Comparison of ENCODE assay signal across 21 cellular contexts in the genomic region with DNA sequence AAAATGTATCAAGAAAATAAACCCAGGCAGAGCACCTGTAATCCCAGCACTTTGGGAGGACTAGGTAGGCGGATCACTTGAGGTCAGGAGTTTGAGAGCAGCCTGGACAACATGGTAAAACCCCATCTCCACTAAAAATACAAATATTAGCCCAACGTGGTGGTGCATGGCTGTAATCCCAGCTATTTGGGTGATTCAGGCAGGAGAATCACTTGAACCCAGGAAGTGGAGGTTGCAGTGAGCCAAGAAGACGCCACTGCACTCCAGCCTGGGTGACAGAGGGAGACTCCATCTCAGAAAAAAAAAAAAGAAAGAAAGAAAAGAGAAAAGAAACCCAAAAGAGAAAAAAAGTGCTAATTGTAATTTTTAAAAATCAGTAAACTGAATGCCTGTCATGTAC. TPM values are rescaled to one million over a fixed set of nuclear protein-coding genes. Genes with fewer than 3 reads are reported as not detected.
DNase-seq lines count a peak whose midpoint lies in the region; ATAC-seq, FAIRE-seq and TF ChIP-seq lines count a peak whose summit lies in the region.
"Had no signal": no experiment of that assay in that cellular context is flagged by ENCODE, and none has a peak within 500 bp of the region (broad histone marks: within the 10 kb centered on the region; RNA-seq: fewer than 3 reads in every experiment).

No MANE protein-coding gene starts in this region.

- peak overlapping the region; percentile 58 for H3K4me2 ChIP-seq in A549
- H3K4me2 ChIP-seq in HCT116 (ENCODE audit: low read length) = peak overlapping the region; percentile 54
- H3K4me2 ChIP-seq: BLaER1, smooth muscle cell had no signal

- peak in 1 of 2 experiments; percentile 9 for DNase-seq in A549 (ENCODE audit: low read depth in 1 of 2, low spot score in 1 of 2)
- no peak for DNase-seq in HCT116 (ENCODE audit: low read depth, low spot score)
- DNase-seq in RCC 7860 (ENCODE audit: low spot score) = peak; percentile 58
- peak; percentile 13 for DNase-seq in fibroblast of the aortic adventitia (ENCODE audit: low read depth)
- no peak for DNase-seq in NCI-H2196 treated with DMSO at 0.1 percent for 48 hours (lab: John Stamatoyannopoulos, UW; ENCODE audit: unreplicated experiment)
- DNase-seq in NCI-H526 (lab: John Stamatoyannopoulos, UW) = no peak
- no peak for DNase-seq in NCI-H128 (lab: John Stamatoyannopoulos, UW; ENCODE audit: unreplicated experiment)
- DNase-seq: activated CD4-positive, alpha-beta memory T cell treated with anti-CD3 and anti-CD28 coated beads, Interleukin-2, amount 10 ng/mL, durations not matched to agents 7 days and 5 days; KG1; naive B cell; NCI-H1930; NCI-H345; NCI-H82; nucleus accumbens; SHP77; substantia nigra had no signal

- H3K79me2 ChIP-seq in HCT116 (ENCODE audit: insufficient read depth, low read length) = no peaks in the 10 kb centered on the region

- H3K4me1 ChIP-seq in A549 (peaks cover 22% of the 10 kb centered on the region), HCT116 (ENCODE audit: control insufficient read depth in 1 of 2, insufficient read depth in 2 of 2, low read length in 2 of 2) (peaks cover 6 to 14% of the 10 kb centered on the region in 2 experiments)
- H3K4me1 ChIP-seq: foreskin keratinocyte had no signal

- ATAC-seq in A549 (peak in 1 of 2 experiments; percentile 8; a peak in 2 of 6 replicates), HCT116 (no peak), HG03159 (IDR thresholded peaks at IDR 0.05; ENCODE audit: unreplicated experiment) (no peak)
- ATAC-seq: GM12878 had no signal

- no peak for TF ChIP-seq RAD21 in A549 (conservative IDR thresholded peaks at IDR 0.05 in 1 of 2, IDR thresholded peaks at IDR 0.05 in 1 of 2)
- no peak for TF ChIP-seq RAD21 in HCT116 (IDR thresholded peaks at IDR 0.05; ENCODE audit: low read depth)

- TF ChIP-seq EP300 in A549 (IDR thresholded peaks at IDR 0.05) = no peak

- intact Hi-C loops in HCT116 (cut with micrococcal nuclease) = no loop called here

- TF ChIP-seq CTCF in A549 (IDR thresholded peaks at IDR 0.05) (no peak), HCT116 (IDR thresholded peaks at IDR 0.05 in 2 of 3, conservative IDR thresholded peaks at IDR 0.05 in 1 of 3; ENCODE audit: borderline replicate concordance in 1 of 3, insufficient read depth in 1 of 3, low read depth in 2 of 3, low read length in 2 of 3) (no peak), fibroblast of the aortic adventitia (IDR thresholded peaks at IDR 0.05; ENCODE audit: insufficient read depth, low read length) (no peak)

- H3K36me3 ChIP-seq in HCT116 (ENCODE audit: control insufficient read depth in 1 of 2, insufficient read depth in 2 of 2, low read length in 2 of 2) = no peaks in the 10 kb centered on the region
- H3K36me3 ChIP-seq: BLaER1 had no signal

- 33% methylated on average over 3 of the region's 3 CpGs for WGBS in A549 (ENCODE audit: missing lambda C conversion rate)

- RAD21 ChIA-PET in HCT116 (lab: Charles Lee; ENCODE audit: low non-redundant PET in 1 of 2, low total read pairs in 2 of 2, uncharacterized antibody in 2 of 2, unreplicated experiment in 2 of 2) = no interaction called here

- no peaks in the 10 kb centered on the region for H3K9me2 ChIP-seq in HCT116 (ENCODE audit: insufficient read depth)

- H3K9me3 ChIP-seq in A549 (no peaks in the 10 kb centered on the region), HCT116 (ENCODE audit: control insufficient read depth in 1 of 2, insufficient read depth in 1 of 2, low read depth in 1 of 2, low read length in 2 of 2) (no peaks in the 10 kb centered on the region)

- TF ChIP-seq POLR2A in A549 (IDR thresholded peaks at IDR 0.05; ENCODE audit: low read length) = no peak
- no peak for TF ChIP-seq POLR2A in HCT116 (IDR thresholded peaks at IDR 0.05; ENCODE audit: borderline replicate concordance, extremely low read depth, insufficient read depth, insufficient read length)

- FAIRE-seq in A549 (lab: Jason Lieb, UNC) = no peak
- FAIRE-seq in RCC 7860 (lab: Jason Lieb, UNC) = no peak
- FAIRE-seq: GM12878 had no signal

- H2AFZ ChIP-seq in HCT116 (ENCODE audit: low read depth, low read length, poor library complexity, severe bottlenecking) = peak overlapping the region; percentile 84

- H3K4me3 ChIP-seq in A549 (no peak overlapping the region), HCT116 (replicated peaks in 1 of 2; ENCODE audit: low read depth in 1 of 2, low read length in 2 of 2) (no peak overlapping the region), fibroblast of the aortic adventitia (ENCODE audit: low read depth, low read length) (no peak overlapping the region)
- H3K4me3 ChIP-seq: BLaER1, GM12878, smooth muscle cell had no signal

- H3K27ac ChIP-seq in A549 (peak overlapping the region; percentile 61 to 86), HCT116 (ENCODE audit: low read depth, low read length) (no peak overlapping the region)
- H3K27ac ChIP-seq: BLaER1, foreskin keratinocyte had no signal

- CTCF ChIA-PET in A549 (lab: Yijun Ruan, JAX) = interaction anchor here (0.6 to 1.6 kb wide), 4 partner anchors 23 to 228 kb away, joined by 3 to 7 read pairs (median 5); partner anchors contain the start of gene DDX18
- CTCF ChIA-PET in HCT116 (lab: Charles Lee) = no interaction called here

- 0 out of 2 replicates have a peak, but pooled peaks cover 3% of the 10 kb centered on the region for H3K27me3 ChIP-seq in HCT116 (ENCODE audit: insufficient read depth, low read length)
- H3K27me3 ChIP-seq: BLaER1 had no signal

- BruUV-seq in HCT116 (replicated peaks; lab: Mats Ljungman, UMichigan) = no TSS peak

- POLR2A ChIA-PET in A549 (lab: Yijun Ruan, JAX) (no interaction called here), HCT116 (lab: Charles Lee) (no interaction called here)

- H4K20me1 ChIP-seq in HCT116 (ENCODE audit: insufficient read depth) = no peaks in the 10 kb centered on the region
- H4K20me1 ChIP-seq: BLaER1 had no signal

- H3K9ac ChIP-seq in HCT116 (ENCODE audit: low read length) = no peak overlapping the region
- H3K9ac ChIP-seq: BLaER1 had no signal

TF ChIP-seq in A549, 52 proteins besides CTCF, POLR2A, EP300 and RAD21 (continues in another document):
- TF ChIP-seq ZNF302 (CRISPR knock-in tag; IDR thresholded peaks at IDR 0.05) (no peak), ESRRA (IDR thresholded peaks at IDR 0.05; ENCODE audit: borderline replicate concordance, low read length) (no peak), MAFK (IDR thresholded peaks at IDR 0.05; ENCODE audit: partially characterized antibody) (no peak), GATA3 (IDR thresholded peaks at IDR 0.05; ENCODE audit: borderline replicate concordance) (no peak)
- TF ChIP-seq, protein P1, sequence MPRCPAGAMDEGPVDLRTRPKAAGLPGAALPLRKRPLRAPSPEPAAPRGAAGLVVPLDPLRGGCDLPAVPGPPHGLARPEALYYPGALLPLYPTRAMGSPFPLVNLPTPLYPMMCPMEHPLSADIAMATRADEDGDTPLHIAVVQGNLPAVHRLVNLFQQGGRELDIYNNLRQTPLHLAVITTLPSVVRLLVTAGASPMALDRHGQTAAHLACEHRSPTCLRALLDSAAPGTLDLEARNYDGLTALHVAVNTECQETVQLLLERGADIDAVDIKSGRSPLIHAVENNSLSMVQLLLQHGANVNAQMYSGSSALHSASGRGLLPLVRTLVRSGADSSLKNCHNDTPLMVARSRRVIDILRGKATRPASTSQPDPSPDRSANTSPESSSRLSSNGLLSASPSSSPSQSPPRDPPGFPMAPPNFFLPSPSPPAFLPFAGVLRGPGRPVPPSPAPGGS (IDR thresholded peaks at IDR 0.05) = no peak

TF ChIP-seq in HCT116, 20 proteins besides CTCF, POLR2A, EP300 and RAD21:
- TF ChIP-seq ELF1 (IDR thresholded peaks at IDR 0.05; ENCODE audit: borderline replicate concordance, low read depth) = no peak
- no peak for TF ChIP-seq SIN3A (IDR thresholded peaks at IDR 0.05; ENCODE audit: low read depth)
- TF ChIP-seq ZFX (IDR thresholded peaks at IDR 0.05) = no peak
- no peak for TF ChIP-seq ZNF274 (IDR thresholded peaks at IDR 0.05; ENCODE audit: low read depth, low read length)
- no peak for TF ChIP-seq JUND (IDR thresholded peaks at IDR 0.05)
- TF ChIP-seq SP1 (IDR thresholded peaks at IDR 0.05; ENCODE audit: low read depth) = no peak
- TF ChIP-seq TCF7L2 (IDR thresholded peaks at IDR 0.05; ENCODE audit: borderline replicate concordance, extremely low read depth, insufficient read depth, insufficient read length) = no peak
- no peak for TF ChIP-seq ZBTB33 (IDR thresholded peaks at IDR 0.05; ENCODE audit: extremely low read depth, insufficient replicate concordance, low read length)
- no peak for TF ChIP-seq MAX (IDR thresholded peaks at IDR 0.05)
- TF ChIP-seq CEBPB (IDR thresholded peaks at IDR 0.05; ENCODE audit: low read depth) = no peak
- TF ChIP-seq ATF3 (IDR thresholded peaks at IDR 0.05) = no peak

RNA-seq across cellular contexts. Expression of gene DDX18, which starts 41.4 kb away (rescaled TPM):
- polyA plus RNA-seq in A549 (2011; rRNA removed) = 106 and 115 TPM in 2 replicates
- 31.4 and 33.8 TPM in 2 replicates for polyA plus RNA-seq in A549 (2012; cell fraction: cytosol; rRNA removed)
- 28.1 and 32.7 TPM in 2 replicates for polyA plus RNA-seq in A549 (2012; cell fraction: nucleus; rRNA removed)
- 66.6 to 82.6 TPM (median 67.5 TPM) in 3 replicates for polyA plus RNA-seq in A549 (2017; fragmentation: RNase III; extraction: RNeasy Plus Mini Kit Qiagen cat#74134 plus additional on column Dnase treatment)
- 59.1 and 72.5 TPM in 2 replicates for polyA minus RNA-seq in A549 (2011; rRNA and poly(A)+ RNA removed)
- 99.7 TPM for total RNA-seq in HCT116 (2021; ENCODE audit: unreplicated experiment)
- 51.3 and 55.0 TPM in 2 replicates for polyA plus RNA-seq in HCT116 (2012)
- 30.9 and 48.3 TPM in 2 replicates for total RNA-seq in fibroblast of the aortic adventitia (ENCODE audit: low replicate concordance)

Comparison
In these comparisons a context has a peak if more than half of its experiments do, and no peak if none do; other contexts are left out.
1. DNase-seq: peak in RCC 7860 (single experiment) and fibroblast of the aortic adventitia (single experiment); none in HCT116 (single experiment), NCI-H2196 treated with DMSO at 0.1 percent for 48 hours (single experiment), NCI-H526 (0 of 2) and NCI-H128 (single experiment).